10 cellular contexts compared by ENCODE assay signal in the genomic region with DNA sequence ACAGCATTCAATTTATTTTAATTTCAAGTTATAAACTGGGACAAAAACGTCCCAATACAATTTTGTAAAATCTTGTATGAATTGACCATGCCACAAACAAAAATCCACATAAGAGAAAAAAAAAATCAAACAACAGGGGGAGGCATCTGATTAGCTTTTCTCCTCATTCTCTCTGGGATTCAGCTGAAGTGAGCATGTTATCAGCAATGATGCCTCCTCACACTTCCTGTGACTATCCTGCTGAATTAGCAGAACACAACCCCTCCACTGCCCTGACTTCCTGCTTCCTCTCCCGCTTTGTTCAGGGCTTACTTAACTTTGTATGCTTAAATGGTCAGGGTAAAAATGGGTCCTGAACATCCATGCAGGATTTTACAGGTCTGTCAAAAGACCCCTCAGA.
A peak's percentile ranks its signal among the peaks of the same experiment; 100 is the strongest.
DNase-seq lines count a peak whose midpoint lies in the region; ATAC-seq and TF ChIP-seq lines count a peak whose summit lies in the region.
"Had no signal": no experiment of that assay in that cellular context is flagged by ENCODE, and none has a peak within 500 bp of the region (broad histone marks: within the 10 kb centered on the region; RNA-seq: fewer than 3 reads in every experiment).

No MANE protein-coding gene starts in this region.

- H3K36me3 Mint-ChIP-seq in CD4-positive, CD25-positive, alpha-beta regulatory T cell, result peaks cover 7% of the 10 kb centered on the region
- H3K36me3 Mint-ChIP-seq in activated naive CD8-positive, alpha-beta T cell treated with anti-CD3 and anti-CD28 coated beads, Interleukin-2, amount 50 U/mL, for 24 hours (ENCODE audit: low read depth), result peaks cover 2% of the 10 kb centered on the region
- H3K36me3 Mint-ChIP-seq: IgD-negative memory B cell had no signal

- no peaks in the 10 kb centered on the region for H3K36me3 ChIP-seq in CD4-positive, CD25-positive, alpha-beta regulatory T cell (ENCODE audit: control insufficient read depth, insufficient read depth, low read length)
- H3K36me3 ChIP-seq in left lung, result peaks cover 0 to 5% of the 10 kb centered on the region in 2 donors

- no peaks in the 10 kb centered on the region for H3K27me3 Mint-ChIP-seq in CD4-positive, CD25-positive, alpha-beta regulatory T cell
- no peaks in the 10 kb centered on the region for H3K27me3 Mint-ChIP-seq in activated naive CD8-positive, alpha-beta T cell treated with anti-CD3 and anti-CD28 coated beads, Interleukin-2, amount 50 U/mL, for 24 hours
- H3K27me3 Mint-ChIP-seq: IgD-negative memory B cell had no signal

- peak overlapping the region in 3 of 4 donors; percentile 8 to 61 (median 37) for H3K4me3 Mint-ChIP-seq in CD4-positive, CD25-positive, alpha-beta regulatory T cell
- no peak overlapping the region for H3K4me3 Mint-ChIP-seq in activated naive CD8-positive, alpha-beta T cell treated with anti-CD3 and anti-CD28 coated beads, Interleukin-2, amount 50 U/mL, for 24 hours

- peak overlapping the region; percentile 6 for H3K4me3 ChIP-seq in CD4-positive, CD25-positive, alpha-beta regulatory T cell (ENCODE audit: low read depth, low read length)
- no peak overlapping the region for H3K4me3 ChIP-seq in left lung

- intact Hi-C loops in left lung (cut with DNase I), result no loop called here

- peak overlapping the region; percentile 67 to 93 (median 70) for H3K27ac Mint-ChIP-seq in CD4-positive, CD25-positive, alpha-beta regulatory T cell
- peak overlapping the region; percentile 63 for H3K27ac Mint-ChIP-seq in activated naive CD8-positive, alpha-beta T cell treated with anti-CD3 and anti-CD28 coated beads, Interleukin-2, amount 50 U/mL, for 24 hours

- H3K4me1 ChIP-seq in CD4-positive, CD25-positive, alpha-beta regulatory T cell (ENCODE audit: control insufficient read depth, insufficient read depth, low read length, poor library complexity, severe bottlenecking), result peaks cover 35% of the 10 kb centered on the region
- peaks cover 14 to 88% of the 10 kb centered on the region in 2 donors for H3K4me1 ChIP-seq in left lung

- DNase-seq in CD4-positive, CD25-positive, alpha-beta regulatory T cell, result peak in 1 of 3 donors; percentile 65
- DNase-seq in Kasumi-1 (lab: John Stamatoyannopoulos, UW) (peak; percentile 85 to 89), left lung (no peak), NCI-H345 (lab: John Stamatoyannopoulos, UW) (no peak), GM19240 (ENCODE audit: insufficient read length, low spot score) (no peak)
- no peak for DNase-seq in activated naive CD8-positive, alpha-beta T cell treated with anti-CD3 and anti-CD28 coated beads, Interleukin-2, amount 50 U/mL, for 24 hours
- no peak for DNase-seq in activated effector memory CD4-positive, alpha-beta T cell treated with Interleukin-2 at 50 U/mL for 16 hours
- DNase-seq: stimulated activated CD4-positive, alpha-beta T cell treated with anti-CD3 and anti-CD28 coated beads, Interleukin-2, amount 100 ng/mL, for 48 hours had no signal

- TF ChIP-seq CTCF in left lung (IDR thresholded peaks at IDR 0.05), result no peak

- no peaks in the 10 kb centered on the region for H3K9me3 ChIP-seq in CD4-positive, CD25-positive, alpha-beta regulatory T cell (ENCODE audit: control insufficient read depth in 2 of 2, low read length in 2 of 2)
- H3K9me3 ChIP-seq in left lung, result no peaks in the 10 kb centered on the region

- ATAC-seq in CD4-positive, CD25-positive, alpha-beta regulatory T cell (ENCODE audit: low read depth in 2 of 2), result peak in 1 of 2 donors; percentile 51
- ATAC-seq in activated naive CD8-positive, alpha-beta T cell treated with anti-CD3 and anti-CD28 coated beads, Interleukin-2, amount 50 U/mL, for 24 hours, result peak; percentile 32
- ATAC-seq in left lung (peak; percentile 53), HG02852 (IDR thresholded peaks at IDR 0.05; ENCODE audit: unreplicated experiment) (no peak)

- peaks cover 46 to 83% (median 69%) of the 10 kb centered on the region in 4 donors for H3K4me1 Mint-ChIP-seq in CD4-positive, CD25-positive, alpha-beta regulatory T cell
- H3K4me1 Mint-ChIP-seq in activated naive CD8-positive, alpha-beta T cell treated with anti-CD3 and anti-CD28 coated beads, Interleukin-2, amount 50 U/mL, for 24 hours, result peaks cover 91% of the 10 kb centered on the region

- no peak overlapping the region for H3K27ac ChIP-seq in CD4-positive, CD25-positive, alpha-beta regulatory T cell (ENCODE audit: insufficient read depth, low read length, poor library complexity, severe bottlenecking)
- H3K27ac ChIP-seq in left lung, result peak overlapping the region in 1 of 2 donors; percentile 38

- H3K27me3 ChIP-seq in CD4-positive, CD25-positive, alpha-beta regulatory T cell (ENCODE audit: control insufficient read depth, insufficient read depth, low read length), result no peaks in the 10 kb centered on the region
- no peaks in the 10 kb centered on the region for H3K27me3 ChIP-seq in left lung

- H3K9me3 Mint-ChIP-seq in CD4-positive, CD25-positive, alpha-beta regulatory T cell, result no peaks in the 10 kb centered on the region
- no peaks in the 10 kb centered on the region for H3K9me3 Mint-ChIP-seq in activated naive CD8-positive, alpha-beta T cell treated with anti-CD3 and anti-CD28 coated beads, Interleukin-2, amount 50 U/mL, for 24 hours
- H3K9me3 Mint-ChIP-seq: IgD-negative memory B cell had no signal

Comparison
In these comparisons a context has a peak if more than half of its experiments do, and no peak if none do; other contexts are left out.
1. DNase-seq: peak in Kasumi-1 (2 of 2); none in activated naive CD8-positive, alpha-beta T cell treated with anti-CD3 and anti-CD28 coated beads, Interleukin-2, amount 50 U/mL, for 24 hours (single experiment), left lung (0 of 2), NCI-H345 (single experiment), activated effector memory CD4-positive, alpha-beta T cell treated with Interleukin-2 at 50 U/mL for 16 hours (single experiment) and GM19240 (single experiment).